In genomic region chr21:16342932-16343331, GRCh38 we compare ENCODE assay signal across 23 cellular contexts.
"Had no signal": no experiment of that assay in that cellular context is flagged by ENCODE, and none has a peak within 500 bp of the region (broad histone marks: within the 10 kb centered on the region; RNA-seq: fewer than 3 reads in every experiment).

No MANE protein-coding gene starts in this region.

- H3K4me3 ChIP-seq: MG63 had no signal

- H3K27ac Mint-ChIP-seq: activated B cell treated with CpG ODN at 0.5 μM for 24 hours; activated CD4-positive, alpha-beta T cell treated with anti-CD3 and anti-CD28 coated beads, Interleukin-2, amount 10 ng/mL, durations not matched to agents 24 days and 14 days; activated CD8-positive, alpha-beta memory T cell treated with anti-CD3 and anti-CD28 coated beads, Interleukin-2, amount 10 ng/mL, durations not matched to agents 7 days and 5 days; activated naive CD4-positive, alpha-beta T cell treated with anti-CD3 and anti-CD28 coated beads for 36 hours; activated naive CD8-positive, alpha-beta T cell; T-helper 1 cell treated with Interleukin-12 subunit alpha and Interleukin-12 subunit beta and Interleukin-4 antibody, amounts not matched to agents 30 μg/mL and 1 μg/mL, for 36 hours had no signal

- H3K27me3 Mint-ChIP-seq: activated B cell treated with CpG ODN at 0.5 μM for 24 hours; activated CD4-positive, alpha-beta T cell treated with anti-CD3 and anti-CD28 coated beads, Interleukin-2, amount 10 ng/mL, durations not matched to agents 24 days and 14 days; activated CD8-positive, alpha-beta memory T cell treated with anti-CD3 and anti-CD28 coated beads, Interleukin-2, amount 10 ng/mL, durations not matched to agents 7 days and 5 days; activated naive CD8-positive, alpha-beta T cell; brain had no signal

- H3K4me1 Mint-ChIP-seq: activated B cell treated with CpG ODN at 0.5 μM for 24 hours; activated CD4-positive, alpha-beta T cell treated with anti-CD3 and anti-CD28 coated beads, Interleukin-2, amount 10 ng/mL, durations not matched to agents 24 days and 14 days; activated CD8-positive, alpha-beta memory T cell treated with anti-CD3 and anti-CD28 coated beads, Interleukin-2, amount 10 ng/mL, durations not matched to agents 7 days and 5 days had no signal

- H3K9me3 ChIP-seq: MG63 had no signal

- DNase-seq: activated B cell treated with CpG ODN at 0.5 μM for 24 hours; activated CD4-positive, alpha-beta T cell treated with anti-CD3 and anti-CD28 coated beads for 1 hour; activated CD4-positive, alpha-beta T cell treated with anti-CD3 and anti-CD28 coated beads, Interleukin-2, amount 10 ng/mL, durations not matched to agents 24 days and 14 days; activated CD4-positive, alpha-beta T cell treated with anti-CD3 and anti-CD28 coated beads, Interleukin-2, amount 50 U/mL, for 48 hours; activated CD8-positive, alpha-beta memory T cell treated with anti-CD3 and anti-CD28 coated beads, Interleukin-2, amount 10 ng/mL, durations not matched to agents 7 days and 5 days; activated gamma-delta T cell; activated naive CD4-positive, alpha-beta T cell treated with anti-CD3 and anti-CD28 coated beads for 36 hours; activated T-cell treated with anti-CD3 and anti-CD28 coated beads, Interleukin-2, amount 50 U/mL, for 4 hours; amygdala; cerebellar nuclear complex; KBM-7; MG63; NCI-H146; NCI-H187 treated with DMSO at 0.1 percent for 48 hours; NCI-H2081 treated with DMSO at 0.1 percent for 48 hours; NCI-H446; NCI-H524; PC-3; SHP77 treated with DMSO at 0.1 percent for 48 hours; T-helper 9 cell had no signal

- H3K9me3 Mint-ChIP-seq: activated B cell treated with CpG ODN at 0.5 μM for 24 hours; activated CD4-positive, alpha-beta T cell treated with anti-CD3 and anti-CD28 coated beads, Interleukin-2, amount 10 ng/mL, durations not matched to agents 24 days and 14 days; activated naive CD4-positive, alpha-beta T cell treated with anti-CD3 and anti-CD28 coated beads for 36 hours; activated T-cell treated with anti-CD3 and anti-CD28 coated beads, Interleukin-2, amount 50 U/mL, for 4 hours; T-helper 1 cell treated with Interleukin-12 subunit alpha and Interleukin-12 subunit beta and Interleukin-4 antibody, amounts not matched to agents 30 μg/mL and 1 μg/mL, for 36 hours had no signal

- H3K4me3 Mint-ChIP-seq: activated B cell treated with CpG ODN at 0.5 μM for 24 hours; activated CD4-positive, alpha-beta T cell treated with anti-CD3 and anti-CD28 coated beads, Interleukin-2, amount 10 ng/mL, durations not matched to agents 24 days and 14 days; activated CD8-positive, alpha-beta memory T cell treated with anti-CD3 and anti-CD28 coated beads, Interleukin-2, amount 10 ng/mL, durations not matched to agents 7 days and 5 days; activated naive CD4-positive, alpha-beta T cell treated with anti-CD3 and anti-CD28 coated beads for 36 hours; activated naive CD8-positive, alpha-beta T cell; activated T-cell treated with anti-CD3 and anti-CD28 coated beads, Interleukin-2, amount 50 U/mL, for 4 hours; brain; T-helper 1 cell treated with Interleukin-12 subunit alpha and Interleukin-12 subunit beta and Interleukin-4 antibody, amounts not matched to agents 30 μg/mL and 1 μg/mL, for 36 hours had no signal

- H3K36me3 ChIP-seq: MG63 had no signal

- H3K27me3 ChIP-seq: MG63 had no signal

- H3K36me3 Mint-ChIP-seq: activated CD8-positive, alpha-beta memory T cell treated with anti-CD3 and anti-CD28 coated beads, Interleukin-2, amount 10 ng/mL, durations not matched to agents 7 days and 5 days; activated naive CD8-positive, alpha-beta T cell had no signal

- ATAC-seq: activated CD8-positive, alpha-beta memory T cell treated with anti-CD3 and anti-CD28 coated beads, Interleukin-2, amount 10 ng/mL, durations not matched to agents 7 days and 5 days; activated T-cell treated with anti-CD3 and anti-CD28 coated beads, Interleukin-2, amount 50 U/mL, for 4 hours; PC-3 had no signal
